10 cellular contexts compared by ENCODE assay signal in the genomic region with DNA sequence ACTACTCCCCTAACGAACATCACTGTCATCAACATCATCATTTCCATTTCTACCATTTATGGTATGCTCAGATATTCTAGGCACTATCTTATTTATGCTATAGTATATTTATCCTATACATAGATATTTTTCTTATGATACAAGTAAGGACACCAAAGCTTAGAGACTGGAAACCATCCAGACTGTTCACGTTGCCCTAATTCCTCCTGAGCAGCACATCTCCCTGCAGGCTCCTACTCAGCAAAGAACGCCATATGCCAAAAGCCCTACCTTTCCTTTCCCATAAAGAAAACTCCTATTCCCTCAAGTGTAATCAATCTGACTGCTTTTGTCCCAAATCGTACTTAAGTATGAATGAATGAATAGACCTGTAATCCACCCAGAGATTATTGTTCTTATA.
DNase-seq lines count a peak whose midpoint lies in the region; ATAC-seq and TF ChIP-seq lines count a peak whose summit lies in the region.
"Had no signal": no experiment of that assay in that cellular context is flagged by ENCODE, and none has a peak within 500 bp of the region (broad histone marks: within the 10 kb centered on the region; RNA-seq: fewer than 3 reads in every experiment).

No MANE protein-coding gene starts in this region.

- ATAC-seq in GM18858 (IDR thresholded peaks at IDR 0.05; ENCODE audit: unreplicated experiment) (no peak), GM21528 (IDR thresholded peaks at IDR 0.05; ENCODE audit: low FRiP score, unreplicated experiment) (no peak)

- peaks cover 22% of the 10 kb centered on the region for H3F3A ChIP-seq in GM23248 (ENCODE audit: insufficient read depth)

- H3K79me2 ChIP-seq in GM23248 (ENCODE audit: insufficient read depth): no peaks in the 10 kb centered on the region
- no peaks in the 10 kb centered on the region for H3K79me2 ChIP-seq in trophoblast cell (ENCODE audit: control insufficient read depth, insufficient read depth, low read length, poor library complexity)

- H3K9ac ChIP-seq in GM23248: no peak overlapping the region
- no peak overlapping the region for H3K9ac ChIP-seq in trophoblast cell (ENCODE audit: low read length)
- H3K9ac ChIP-seq: BLaER1 treated with 17β-estradiol and CSF1 and Interleukin-3, amounts not matched to agents 10 nM and 100 nM had no signal

- peaks cover 9% of the 10 kb centered on the region for H3K9me3 Mint-ChIP-seq in chondrocyte (ENCODE audit: low read depth)

- no peak overlapping the region for H4K12ac ChIP-seq in trophoblast cell (ENCODE audit: low read depth, low read length)

- H4K8ac ChIP-seq in trophoblast cell (ENCODE audit: low read depth, low read length): no peak overlapping the region

- no peak overlapping the region for H3K18ac ChIP-seq in trophoblast cell (ENCODE audit: low read length)

- DNase-seq in GM23248 (no peak), RPMI7951 (ENCODE audit: low read depth) (peak; percentile 4), chondrocyte (ENCODE audit: low spot score) (no peak), trophoblast cell (no peak), EL (no peak)
- DNase-seq: NCI-H1694 had no signal

- no peak overlapping the region for H2BK12ac ChIP-seq in trophoblast cell (ENCODE audit: low read length)

- H2BK120ac ChIP-seq in trophoblast cell (ENCODE audit: insufficient read depth, low read length, poor library complexity): no peak overlapping the region

- H3K79me1 ChIP-seq in trophoblast cell (ENCODE audit: low read length): no peaks in the 10 kb centered on the region

- WGBS in GM23248 (ENCODE audit: low coverage in 1 of 2, low lambda C conversion rate in 2 of 2, missing lambda C conversion rate in 2 of 2), 2 experiments: 46 to 53% methylated on average over 4 of the region's 4 CpGs
- WGBS in trophoblast cell (ENCODE audit: extremely low coverage, insufficient coverage, insufficient read length): no CpG with 5 or more reads among the region's 4 CpGs

- no peak overlapping the region for H3K14ac ChIP-seq in trophoblast cell (ENCODE audit: low read length)

- no peaks in the 10 kb centered on the region for H4K20me1 ChIP-seq in GM23248 (ENCODE audit: insufficient read depth)
- H4K20me1 ChIP-seq: BLaER1 treated with 17β-estradiol and CSF1 and Interleukin-3, amounts not matched to agents 10 nM and 100 nM had no signal

- H3K9me3 ChIP-seq in GM23248 (ENCODE audit: low read depth): no peaks in the 10 kb centered on the region
- no peaks in the 10 kb centered on the region for H3K9me3 ChIP-seq in trophoblast cell (ENCODE audit: insufficient read depth, low read depth, low read length)
- H3K9me3 ChIP-seq: HAP-1 had no signal

- no peak overlapping the region for H3K23ac ChIP-seq in trophoblast cell (ENCODE audit: low read length)

- no peak overlapping the region for H4K91ac ChIP-seq in trophoblast cell (ENCODE audit: low read depth, low read length)

- in situ Hi-C loops in GM23248 (cut with MboI): no loop called here

- H3K9me2 ChIP-seq in GM23248 (ENCODE audit: insufficient read depth): no peaks in the 10 kb centered on the region

- peak overlapping the region; percentile 40; the same call in 1 of the 2 replicates for H2AFZ ChIP-seq in GM23248
- H2AFZ ChIP-seq in trophoblast cell (ENCODE audit: insufficient read depth, low read length, poor library complexity): no peak overlapping the region

- peak overlapping the region; percentile 73 for H2BK5ac ChIP-seq in trophoblast cell (ENCODE audit: low read depth, low read length, poor library complexity)

- H3K4me1 Mint-ChIP-seq in chondrocyte (ENCODE audit: low read depth): peaks cover 13% of the 10 kb centered on the region

- H3K4me1 ChIP-seq in GM23248 (ENCODE audit: insufficient read depth) (peaks cover 28% of the 10 kb centered on the region), trophoblast cell (ENCODE audit: control insufficient read depth in 1 of 2, insufficient read depth in 2 of 2, low read length in 2 of 2) (no peaks in the 10 kb centered on the region)
- H3K4me1 ChIP-seq: BLaER1 treated with 17β-estradiol and CSF1 and Interleukin-3, amounts not matched to agents 10 nM and 100 nM; HAP-1 had no signal

- H3K27me3 ChIP-seq in GM23248 (replicated peaks; ENCODE audit: insufficient read depth) (no peaks in the 10 kb centered on the region), trophoblast cell (ENCODE audit: insufficient read depth, low read length) (no peaks in the 10 kb centered on the region)
- H3K27me3 ChIP-seq: BLaER1 treated with 17β-estradiol and CSF1 and Interleukin-3, amounts not matched to agents 10 nM and 100 nM had no signal

- H3K4me3 ChIP-seq in GM23248: 0 out of 2 replicates have a peak overlapping the region, but pooled peaks have one; percentile 8
- no peak overlapping the region for H3K4me3 ChIP-seq in trophoblast cell (ENCODE audit: low read depth, low read length)
- H3K4me3 ChIP-seq: BLaER1 treated with 17β-estradiol and CSF1 and Interleukin-3, amounts not matched to agents 10 nM and 100 nM; HAP-1 had no signal

- H2AK5ac ChIP-seq in trophoblast cell (ENCODE audit: low read length): no peak overlapping the region

- H3K4me2 ChIP-seq in GM23248 (ENCODE audit: unreplicated experiment): peak overlapping the region; percentile 39
- no peak overlapping the region for H3K4me2 ChIP-seq in trophoblast cell (ENCODE audit: low read length)
- H3K4me2 ChIP-seq: BLaER1 treated with 17β-estradiol and CSF1 and Interleukin-3, amounts not matched to agents 10 nM and 100 nM had no signal

- H3K27ac ChIP-seq in GM23248 (peak overlapping the region; percentile 45), trophoblast cell (ENCODE audit: low read depth, low read length) (no peak overlapping the region)
- H3K27ac ChIP-seq: BLaER1 treated with 17β-estradiol and CSF1 and Interleukin-3, amounts not matched to agents 10 nM and 100 nM had no signal

- no peak overlapping the region for H3K4me3 Mint-ChIP-seq in chondrocyte (ENCODE audit: unreplicated experiment)

- no peak for TF ChIP-seq CTCF in chondrocyte (IDR thresholded peaks at IDR 0.05)

- no peak overlapping the region for H3K4ac ChIP-seq in trophoblast cell (ENCODE audit: low read depth, low read length)

- no peaks in the 10 kb centered on the region for H3K27me3 Mint-ChIP-seq in chondrocyte (ENCODE audit: low read depth)

- no peaks in the 10 kb centered on the region for H3K36me3 ChIP-seq in GM23248 (ENCODE audit: low read depth)
- no peaks in the 10 kb centered on the region for H3K36me3 ChIP-seq in trophoblast cell (ENCODE audit: control insufficient read depth in 1 of 2, insufficient read depth in 2 of 2, low read length in 2 of 2)
- H3K36me3 ChIP-seq: BLaER1 treated with 17β-estradiol and CSF1 and Interleukin-3, amounts not matched to agents 10 nM and 100 nM; HAP-1 had no signal

- H3K27ac Mint-ChIP-seq in chondrocyte (ENCODE audit: unreplicated experiment): peak overlapping the region; percentile 6

- no peaks in the 10 kb centered on the region for H3K36me3 Mint-ChIP-seq in chondrocyte (ENCODE audit: low read depth)
